ENCODE assay signal across 1 cellular context in genomic region chr3:179348325-179349013, GRCh38.
TF ChIP-seq lines count a peak whose summit lies in the region.

No MANE protein-coding gene starts in this region.

TF ChIP-seq in GM23338, 12 proteins besides CTCF, POLR2A, EP300 and RAD21 (continued from another document):
- TF ChIP-seq ZNF462 (CRISPR knock-in tag; IDR thresholded peaks at IDR 0.05) (no peak), STAT1 (IDR thresholded peaks at IDR 0.05; ENCODE audit: unreplicated experiment) (no peak)
